Comparison of ENCODE assay signal across 22 cellular contexts in genomic region chr7:157617401-157617800, GRCh38.
"Had no signal": no experiment of that assay in that cellular context is flagged by ENCODE, and none has a peak within 500 bp of the region (broad histone marks: within the 10 kb centered on the region; RNA-seq: fewer than 3 reads in every experiment).

No MANE protein-coding gene starts in this region.

- H3K27me3 ChIP-seq: MG63 had no signal

- H3K4me3 ChIP-seq: MG63 had no signal

- ATAC-seq: Panc1, PC-3 had no signal

- H3K4me2 ChIP-seq: SK-N-SH had no signal

- DNase-seq: Karpas-422, KG1, MG63, NCI-H1092, NCI-H1105 treated with DMSO at 0.1 percent for 48 hours, NCI-H1417 treated with DMSO at 0.1 percent for 48 hours, NCI-H146, NCI-H1694 treated with DMSO at 0.1 percent for 48 hours, NCI-H1930, NCI-H2081 treated with DMSO at 0.1 percent for 48 hours, NCI-H2171, NCI-H226, NCI-H446, NCI-H510A, NCI-H524 treated with DMSO at 0.1 percent for 48 hours, NCI-H69, NCI-H774, PC-3, SHP77, SK-N-SH had no signal

- H3K9me3 ChIP-seq: MG63, SK-N-SH had no signal

- H3K27ac ChIP-seq: RWPE1 had no signal

- H3K36me3 ChIP-seq: MG63 had no signal

- H3K9ac ChIP-seq: SK-N-SH had no signal
